In genomic region chr6:83708970-83709747, GRCh38 we compare ENCODE assay signal across 9 cellular contexts. TPM values are rescaled to one million over a fixed set of nuclear protein-coding genes. Genes with fewer than 3 reads are reported as not detected.
DNase-seq lines count a peak whose midpoint lies in the region; ATAC-seq and TF ChIP-seq lines count a peak whose summit lies in the region.
"Had no signal": no experiment of that assay in that cellular context is flagged by ENCODE, and none has a peak within 500 bp of the region (broad histone marks: within the 10 kb centered on the region; RNA-seq: fewer than 3 reads in every experiment).

Gene SNAP91, minus strand, starts transcription at chr6:83709101. Its CDS starts 1,174 bp downstream, at chr6:83707927.

- no peak for ATAC-seq in GM21515 (IDR thresholded peaks at IDR 0.05; ENCODE audit: unreplicated experiment)

- peaks cover 78% of the 10 kb centered on the region for H3K27me3 Mint-ChIP-seq in mesothelial cell of epicardium (ENCODE audit: low read depth)

- no peaks in the 10 kb centered on the region for H3K27me3 ChIP-seq in uterus

- H3K36me3 ChIP-seq in uterus: no peaks in the 10 kb centered on the region

- intact Hi-C loops in uterus (cut with DNase I; ENCODE audit: low total_unique reads): no loop called here

- H3K27ac Mint-ChIP-seq in mesothelial cell of epicardium: no peak within 1 kb of the TSS

- no peaks in the 10 kb centered on the region for H3K4me1 ChIP-seq in uterus

- no peak within 1 kb of the TSS for H3K27ac ChIP-seq in uterus

- no peaks in the 10 kb centered on the region for H3K9me3 ChIP-seq in uterus

- H3K4me1 Mint-ChIP-seq in mesothelial cell of epicardium: peaks cover 8% of the 10 kb centered on the region

- peak within 1 kb of the TSS; percentile 83 for H3K4me3 Mint-ChIP-seq in mesothelial cell of epicardium

- TF ChIP-seq CTCF in mesothelial cell of epicardium (IDR thresholded peaks at IDR 0.05; ENCODE audit: unreplicated experiment): no peak
- no peak for TF ChIP-seq CTCF in uterus (IDR thresholded peaks at IDR 0.05)

- H3K36me3 Mint-ChIP-seq in mesothelial cell of epicardium: no peaks in the 10 kb centered on the region

- H3K4me3 ChIP-seq in uterus: peak within 1 kb of the TSS; percentile 17 to 38

- H3K9me3 Mint-ChIP-seq in mesothelial cell of epicardium: peaks cover 19% of the 10 kb centered on the region

- TF ChIP-seq POLR2A in uterus (IDR thresholded peaks at IDR 0.05): no peak

- DNase-seq in stimulated activated CD4-positive, alpha-beta T cell treated with anti-CD3 and anti-CD28 coated beads, Interleukin-15, amount 100 ng/mL, for 24 hours: peak; percentile 28
- DNase-seq in stimulated activated CD4-positive, alpha-beta T cell treated with anti-CD3 and anti-CD28 coated beads, Interleukin-4, amount 100 ng/mL, for 1 hour: no peak
- DNase-seq in NCI-H69 (lab: John Stamatoyannopoulos, UW) (peak; percentile 90), ecto neural progenitor cell (ENCODE audit: low spot score) (peak; percentile 86), mesothelial cell of epicardium (ENCODE audit: low spot score in 2 of 2, unreplicated experiment in 2 of 2) (peak; percentile 23 to 65), uterus (no peak)
- no peak for DNase-seq in activated naive CD4-positive, alpha-beta T cell (lab: John Stamatoyannopoulos, UW)

RNA-seq across cellular contexts. Expression of gene SNAP91, which starts in this region (rescaled TPM):
- total RNA-seq in mesothelial cell of epicardium (0.40 to 1.3 TPM (median 0.88 TPM) in 3 replicates), uterus (10 to 100 TPM in 1 of 4 donors, 1 to 10 TPM in 1, not detected in 2; 1.8 to 18.1 TPM)
- total RNA-seq: subcutaneous adipose tissue had no signal

Comparison
In these comparisons a context has a peak if more than half of its experiments do, and no peak if none do; other contexts are left out.
1. DNase-seq: peak in stimulated activated CD4-positive, alpha-beta T cell treated with anti-CD3 and anti-CD28 coated beads, Interleukin-15, amount 100 ng/mL, for 24 hours (single experiment), NCI-H69 (single experiment), ecto neural progenitor cell (single experiment) and mesothelial cell of epicardium (2 of 2); none in stimulated activated CD4-positive, alpha-beta T cell treated with anti-CD3 and anti-CD28 coated beads, Interleukin-4, amount 100 ng/mL, for 1 hour (single experiment), uterus (0 of 2) and activated naive CD4-positive, alpha-beta T cell (0 of 4).